In the genomic region with DNA sequence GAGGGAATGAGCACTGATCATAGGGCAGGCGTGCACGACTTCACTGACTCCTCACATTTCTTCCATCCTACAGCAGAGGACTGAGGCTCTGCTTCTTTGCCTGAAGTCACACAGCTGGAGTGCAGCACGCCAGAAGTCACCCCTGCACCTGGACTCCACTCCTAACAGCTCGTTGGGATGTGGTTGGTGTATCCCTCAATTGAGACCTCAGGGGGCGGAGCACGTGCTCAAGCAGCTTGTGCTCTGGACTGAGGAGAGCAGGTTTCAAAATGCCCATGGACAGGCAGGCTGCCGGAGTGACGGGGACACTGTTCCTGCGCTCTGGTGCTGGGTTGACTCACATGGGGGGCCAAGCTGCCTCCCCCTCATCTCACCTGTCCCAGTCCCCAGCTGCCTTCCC, we compare ENCODE assay signal across 17 cellular contexts. TPM values are rescaled to one million over a fixed set of nuclear protein-coding genes. Genes with fewer than 3 reads are reported as not detected.
A peak's percentile ranks its signal among the peaks of the same experiment; 100 is the strongest.
DNase-seq lines count a peak whose midpoint lies in the region; ATAC-seq and TF ChIP-seq lines count a peak whose summit lies in the region.
"Had no signal": no experiment of that assay in that cellular context is flagged by ENCODE, and none has a peak within 500 bp of the region (broad histone marks: within the 10 kb centered on the region; RNA-seq: fewer than 3 reads in every experiment).

No MANE protein-coding gene starts in this region.

- H3K4me2 ChIP-seq in neuronal stem cell (ENCODE audit: insufficient read depth, low read length, poor library complexity, severe bottlenecking) = no peak overlapping the region

- no peak overlapping the region for H3K27ac Mint-ChIP-seq in CD8-positive, alpha-beta T cell
- H3K27ac Mint-ChIP-seq: IgD-negative memory B cell, natural killer cell, type B pancreatic cell had no signal

- no peak overlapping the region for H2BK15ac ChIP-seq in neuronal stem cell (ENCODE audit: low read length)

- H3K9me3 Mint-ChIP-seq in CD8-positive, alpha-beta T cell = no peaks in the 10 kb centered on the region
- H3K9me3 Mint-ChIP-seq: CD4-positive, CD25-positive, alpha-beta regulatory T cell; IgD-negative memory B cell; natural killer cell; type B pancreatic cell had no signal

- no peak overlapping the region for H3K4ac ChIP-seq in neuronal stem cell (ENCODE audit: low read length)

- no peak overlapping the region for H2BK5ac ChIP-seq in neuronal stem cell (ENCODE audit: low read length)

- no peak overlapping the region for H3K18ac ChIP-seq in neuronal stem cell (ENCODE audit: low read length)

- H3K27me3 Mint-ChIP-seq in CD8-positive, alpha-beta T cell (ENCODE audit: low read depth) = peaks cover 20% of the 10 kb centered on the region

- intact Hi-C loops in CD8-positive, alpha-beta T cell (cut with DNase I, micrococcal nuclease) = loop anchor here in 1 of 2 experiments (5.0 kb wide), 1 partner anchor 98 kb away; no protein-coding TSS in a partner anchor

- H3K27me3 ChIP-seq in SJCRH30 (no peaks in the 10 kb centered on the region), neuronal stem cell (ENCODE audit: control insufficient read depth in 3 of 3, insufficient read depth in 3 of 3, low read depth in 1 of 3, low read length in 3 of 3) (peaks cover 0 to 51% (median 0%) of the 10 kb centered on the region in 3 experiments), foreskin keratinocyte (peaks cover 22% of the 10 kb centered on the region)
- no peaks in the 10 kb centered on the region for H3K27me3 ChIP-seq in CD8-positive, alpha-beta T cell (ENCODE audit: insufficient read depth, low read length)

- no peak overlapping the region for H4K91ac ChIP-seq in neuronal stem cell (ENCODE audit: low read depth, low read length, poor library complexity)

- POLR2A ChIA-PET in CD8-positive, alpha-beta T cell (lab: Charles Lee) = interaction anchor here (0.8 kb wide), 1 partner anchor 182 kb away, joined by 3 read pairs; no protein-coding TSS in a partner anchor

- H4K8ac ChIP-seq in neuronal stem cell (ENCODE audit: low read depth, low read length) = no peak overlapping the region

- CTCF ChIA-PET in CD8-positive, alpha-beta T cell (lab: Charles Lee) = interaction anchor here (0.6 to 14.4 kb wide), 19 partner anchors 9 to 230 kb away, joined by 3 to 168 read pairs (median 4); a partner anchor contains a TSS

- H2BK12ac ChIP-seq in neuronal stem cell (ENCODE audit: low read length) = no peak overlapping the region

- H3K27ac ChIP-seq in SJCRH30 (no peak overlapping the region), neuronal stem cell (replicated peaks; ENCODE audit: low read length) (no peak overlapping the region), foreskin keratinocyte (no peak overlapping the region)
- H3K27ac ChIP-seq in CD8-positive, alpha-beta T cell (ENCODE audit: low read depth, low read length) = no peak overlapping the region

- no peak overlapping the region for H3K9ac ChIP-seq in neuronal stem cell (ENCODE audit: low read depth, low read length, poor library complexity)

- no peak overlapping the region for H3K14ac ChIP-seq in neuronal stem cell (ENCODE audit: low read length)

- H2AFZ ChIP-seq in neuronal stem cell (ENCODE audit: low read length) = no peak overlapping the region

- no peak overlapping the region for H2AK5ac ChIP-seq in neuronal stem cell (ENCODE audit: low read depth, low read length)

- no peaks in the 10 kb centered on the region for H3K36me3 Mint-ChIP-seq in CD8-positive, alpha-beta T cell
- H3K36me3 Mint-ChIP-seq: CD4-positive, CD25-positive, alpha-beta regulatory T cell; natural killer cell; type B pancreatic cell had no signal

- no peak overlapping the region for H2BK120ac ChIP-seq in neuronal stem cell (ENCODE audit: low read depth, low read length)

- no peak overlapping the region for H3K4me3 ChIP-seq in Jurkat, Clone E6-1 (ENCODE audit: low read length)
- no peak overlapping the region for H3K4me3 ChIP-seq in SJCRH30
- no peak overlapping the region for H3K4me3 ChIP-seq in neuronal stem cell (ENCODE audit: low read length in 2 of 2)
- no peak overlapping the region for H3K4me3 ChIP-seq in CD8-positive, alpha-beta T cell (ENCODE audit: low read depth, low read length)

- no peak for ATAC-seq in CD8-positive, alpha-beta T cell
- ATAC-seq in foreskin keratinocyte = no peak

- H3K36me3 ChIP-seq in SJCRH30 = no peaks in the 10 kb centered on the region
- H3K36me3 ChIP-seq in neuronal stem cell (replicated peaks in 1 of 2; ENCODE audit: control insufficient read depth in 2 of 2, insufficient read depth in 2 of 2, low read length in 2 of 2) = no peaks in the 10 kb centered on the region
- no peaks in the 10 kb centered on the region for H3K36me3 ChIP-seq in CD8-positive, alpha-beta T cell (ENCODE audit: insufficient read depth, low read length)

- TF ChIP-seq CTCF in CD8-positive, alpha-beta T cell (IDR thresholded peaks at IDR 0.05) = no peak
- TF ChIP-seq CTCF in foreskin keratinocyte (conservative IDR thresholded peaks at IDR 0.05) = no peak

- H3K4me1 Mint-ChIP-seq in CD8-positive, alpha-beta T cell (ENCODE audit: low read depth) = no peaks in the 10 kb centered on the region

- DNase-seq in NCI-H1417 (lab: John Stamatoyannopoulos, UW) (peak; percentile 50 to 78 (median 78)), NCI-H1417 treated with DMSO at 0.1 percent for 48 hours (lab: John Stamatoyannopoulos, UW) (no peak), SJCRH30 (peak; percentile 74 to 78), neuronal stem cell (ENCODE audit: low spot score) (no peak), NCI-H1436 (lab: John Stamatoyannopoulos, UW) (no peak), foreskin keratinocyte (no peak)
- peak; percentile 82 for DNase-seq in Jurkat, Clone E6-1 (ENCODE audit: low read depth, low spot score)
- DNase-seq in CD8-positive, alpha-beta T cell = no peak
- DNase-seq: stimulated activated naive CD4-positive, alpha-beta T cell treated with Interleukin-2 at 50 U/mL for 16 hours had no signal

- H3K79me1 ChIP-seq in neuronal stem cell (ENCODE audit: low read depth, low read length) = no peaks in the 10 kb centered on the region

- H3K23ac ChIP-seq in neuronal stem cell (ENCODE audit: low read depth, low read length, poor library complexity) = peak overlapping the region; percentile 3

- H3K9me3 ChIP-seq in SJCRH30 (replicated peaks) (no peaks in the 10 kb centered on the region), neuronal stem cell (replicated peaks in 1 of 2; ENCODE audit: control insufficient read depth in 2 of 2, insufficient read depth in 1 of 2, low read depth in 1 of 2, low read length in 2 of 2) (no peaks in the 10 kb centered on the region)
- no peaks in the 10 kb centered on the region for H3K9me3 ChIP-seq in CD8-positive, alpha-beta T cell (ENCODE audit: low read length)

- WGBS in neuronal stem cell (ENCODE audit: extremely low coverage in 2 of 2, insufficient read length in 2 of 2, insufficient replicate concordance in 1 of 2), 2 donors = no CpG with 5 or more reads among the region's 9 CpGs

- peaks cover 50% of the 10 kb centered on the region for H3K4me1 ChIP-seq in SJCRH30
- H3K4me1 ChIP-seq in neuronal stem cell (ENCODE audit: control insufficient read depth in 2 of 2, insufficient read depth in 1 of 2, low read depth in 1 of 2, low read length in 2 of 2) = peaks cover 0 to 6% of the 10 kb centered on the region in 2 donors
- no peaks in the 10 kb centered on the region for H3K4me1 ChIP-seq in CD8-positive, alpha-beta T cell (ENCODE audit: insufficient read depth, low read length)
- no peaks in the 10 kb centered on the region for H3K4me1 ChIP-seq in foreskin keratinocyte

- H3K4me3 Mint-ChIP-seq in CD8-positive, alpha-beta T cell = no peak overlapping the region
- H3K4me3 Mint-ChIP-seq: CD4-positive, CD25-positive, alpha-beta regulatory T cell; IgD-negative memory B cell; natural killer cell; T-helper 17 cell; type B pancreatic cell had no signal

RNA-seq across cellular contexts. Expression of a gene that starts 13.9 kb away (rescaled TPM):
- not detected for polyA plus RNA-seq in Jurkat, Clone E6-1 (2012; ENCODE audit: insufficient read depth, insufficient read length)
- total RNA-seq in SJCRH30 (2014; rRNA removed; shearing (Covaris generic)) = 0.08 and 0.18 TPM in 2 replicates
- 0.04 TPM for polyA plus RNA-seq in neuronal stem cell (2013, experiment 1 of 2)
- not detected for polyA plus RNA-seq in neuronal stem cell (2013, experiment 2 of 2)
- total RNA-seq in CD8-positive, alpha-beta T cell = under 1 TPM; 0.39 to 0.60 TPM
- total RNA-seq in foreskin keratinocyte = not detected in 2 replicates
- not detected in 2 replicates for polyA plus RNA-seq in foreskin keratinocyte
- total RNA-seq: fibroblast of villous mesenchyme, pulmonary artery endothelial cell had no signal
- polyA plus RNA-seq: CD4-positive, CD25-positive, alpha-beta regulatory T cell had no signal

RNA-seq across cellular contexts. Expression of a gene that starts 29.1 kb away (rescaled TPM):
- polyA plus RNA-seq in Jurkat, Clone E6-1 (2012; ENCODE audit: insufficient read depth, insufficient read length) = not detected
- total RNA-seq in SJCRH30 (2014; rRNA removed; shearing (Covaris generic)) = not detected in 2 replicates
- 0.24 TPM for polyA plus RNA-seq in neuronal stem cell (2013, experiment 1 of 2)
- polyA plus RNA-seq in neuronal stem cell (2013, experiment 2 of 2) = 0.21 TPM
- total RNA-seq in CD8-positive, alpha-beta T cell = not detected
- not detected in 2 replicates for total RNA-seq in foreskin keratinocyte
- not detected in 2 replicates for polyA plus RNA-seq in foreskin keratinocyte
- total RNA-seq: CD4-positive, CD25-positive, alpha-beta regulatory T cell; pulmonary artery endothelial cell; T-helper 17 cell had no signal
- polyA plus RNA-seq: CD4-positive, CD25-positive, alpha-beta regulatory T cell; IgD-negative memory B cell had no signal

RNA-seq across cellular contexts. Expression of a gene that starts 39.9 kb away (rescaled TPM):
- not detected for polyA plus RNA-seq in Jurkat, Clone E6-1 (2012; ENCODE audit: insufficient read depth, insufficient read length)
- 1.1 and 1.8 TPM in 2 replicates for total RNA-seq in SJCRH30 (2014; rRNA removed; shearing (Covaris generic))
- polyA plus RNA-seq in neuronal stem cell (2013, experiment 1 of 2) = not detected
- polyA plus RNA-seq in neuronal stem cell (2013, experiment 2 of 2) = not detected
- total RNA-seq in CD8-positive, alpha-beta T cell = not detected
- total RNA-seq in foreskin keratinocyte = not detected in 2 replicates
- not detected in 2 replicates for polyA plus RNA-seq in foreskin keratinocyte
- total RNA-seq: CD4-positive, CD25-positive, alpha-beta regulatory T cell; natural killer cell; pulmonary artery endothelial cell; T-helper 17 cell had no signal
- polyA plus RNA-seq: CD4-positive, CD25-positive, alpha-beta regulatory T cell; IgD-negative memory B cell; liver had no signal

Comparison
In these comparisons a context has a peak if more than half of its experiments do, and no peak if none do; other contexts are left out.
1. DNase-seq: peak in NCI-H1417 (3 of 3), Jurkat, Clone E6-1 (single experiment) and SJCRH30 (2 of 2); none in NCI-H1417 treated with DMSO at 0.1 percent for 48 hours (single experiment), neuronal stem cell (single experiment), CD8-positive, alpha-beta T cell (0 of 7), NCI-H1436 (single experiment) and foreskin keratinocyte (0 of 2).